ENCODE assay signal across 9 cellular contexts in genomic region chr12:29552324-29552927, GRCh38. TPM values are rescaled to one million over a fixed set of nuclear protein-coding genes. Genes with fewer than 3 reads are reported as not detected.
DNase-seq lines count a peak whose midpoint lies in the region; ATAC-seq and TF ChIP-seq lines count a peak whose summit lies in the region.
"Had no signal": no experiment of that assay in that cellular context is flagged by ENCODE, and none has a peak within 500 bp of the region (broad histone marks: within the 10 kb centered on the region; RNA-seq: fewer than 3 reads in every experiment).

No MANE protein-coding gene starts in this region.

- peak; percentile 85 to 96 (median 91) for TF ChIP-seq CTCF in heart left ventricle (IDR thresholded peaks at IDR 0.05)

- H3K4me1 Mint-ChIP-seq in activated naive CD4-positive, alpha-beta T cell treated with anti-CD3 and anti-CD28 coated beads, Interleukin-2, amount 10 ng/mL, durations not matched to agents 7 days and 5 days, result no peaks in the 10 kb centered on the region

- in situ Hi-C loops in KBM-7 (cut with MboI; ENCODE audit: low pct_unique_long_range_greater_than_20kb, low sequenced_read_pairs) (loop anchor here (25.0 kb wide), 1 partner anchor 1285 kb away; no protein-coding TSS in a partner anchor), SK-MEL-5 (cut with HindIII; ENCODE audit: low pct_unique_long_range_greater_than_20kb, low sequenced_read_pairs) (no loop called here)

- H3K27me3 Mint-ChIP-seq in activated naive CD4-positive, alpha-beta T cell treated with anti-CD3 and anti-CD28 coated beads, Interleukin-2, amount 10 ng/mL, durations not matched to agents 7 days and 5 days, result no peaks in the 10 kb centered on the region

- DNase-seq in DMS114 treated with DMSO at 0.1 percent for 48 hours (lab: John Stamatoyannopoulos, UW; ENCODE audit: unreplicated experiment) (peak; percentile 52), KBM-7 (peak; percentile 60), SK-MEL-5 (ENCODE audit: low read depth, low spot score) (peak; percentile 80), heart left ventricle (peak; percentile 53 to 80 (median 75)), retina (peak; percentile 41)
- DNase-seq in activated naive CD4-positive, alpha-beta T cell treated with anti-CD3 and anti-CD28 coated beads, Interleukin-2, amount 10 ng/mL, durations not matched to agents 7 days and 5 days, result peak; percentile 76

- peaks cover 0 to 15% (median 0%) of the 10 kb centered on the region in 9 donors for H3K36me3 ChIP-seq in heart left ventricle

- CTCF ChIA-PET in activated naive CD4-positive, alpha-beta T cell treated with anti-CD3 and anti-CD28 coated beads, Interleukin-2, amount 10 ng/mL, durations not matched to agents 7 days and 5 days (lab: Charles Lee), result interaction anchor here (0.6 to 1.1 kb wide), 4 partner anchors 10 to 1255 kb away, joined by 3 to 6 read pairs (median 3); no protein-coding TSS in a partner anchor

- no peak for TF ChIP-seq POLR2A in heart left ventricle (IDR thresholded peaks at IDR 0.05)

- 8 to 19% (median 13%) methylated on average over 1 of the region's 1 CpG for WGBS in heart left ventricle, 4 donors

- H3K27me3 ChIP-seq in heart left ventricle, result no peaks in the 10 kb centered on the region

- H3K4me3 Mint-ChIP-seq in activated naive CD4-positive, alpha-beta T cell treated with anti-CD3 and anti-CD28 coated beads, Interleukin-2, amount 10 ng/mL, durations not matched to agents 7 days and 5 days, result no peak overlapping the region
- H3K4me3 Mint-ChIP-seq: activated naive CD8-positive, alpha-beta T cell had no signal

- H3K9me3 ChIP-seq in heart left ventricle, result no peaks in the 10 kb centered on the region

- no peak overlapping the region for H3K27ac Mint-ChIP-seq in activated naive CD4-positive, alpha-beta T cell treated with anti-CD3 and anti-CD28 coated beads, Interleukin-2, amount 10 ng/mL, durations not matched to agents 7 days and 5 days
- H3K27ac Mint-ChIP-seq: activated naive CD8-positive, alpha-beta T cell had no signal

- peak overlapping the region in 6 of 12 donors; percentile 1 to 54 (median 22) for H3K27ac ChIP-seq in heart left ventricle

- H3K9me3 Mint-ChIP-seq in activated naive CD4-positive, alpha-beta T cell treated with anti-CD3 and anti-CD28 coated beads, Interleukin-2, amount 10 ng/mL, durations not matched to agents 7 days and 5 days, result no peaks in the 10 kb centered on the region

- H3K36me3 Mint-ChIP-seq in activated naive CD4-positive, alpha-beta T cell treated with anti-CD3 and anti-CD28 coated beads, Interleukin-2, amount 10 ng/mL, durations not matched to agents 7 days and 5 days, result no peaks in the 10 kb centered on the region
- H3K36me3 Mint-ChIP-seq: activated naive CD8-positive, alpha-beta T cell had no signal

- ATAC-seq in GM21423 (IDR thresholded peaks at IDR 0.05; ENCODE audit: unreplicated experiment) (peak; percentile 95), heart left ventricle (peak; percentile 78 to 95 (median 92)), HG03520 (IDR thresholded peaks at IDR 0.05; ENCODE audit: unreplicated experiment) (no peak)

- peaks cover 0 to 20% (median 8%) of the 10 kb centered on the region in 12 donors for H3K4me1 ChIP-seq in heart left ventricle

- intact Hi-C loops in heart left ventricle (cut with DNase I), result loop anchor here (2.0 to 10.0 kb wide), 13 partner anchors 82 to 735 kb away; partner anchors contain the start of gene TMTC1 (in 6 of the 10)

- no peak overlapping the region for H3K4me3 ChIP-seq in heart left ventricle

RNA-seq across cellular contexts. Expression of gene OVCH1, which starts 54.9 kb away (rescaled TPM):
- not detected in 2 replicates for total RNA-seq in SK-MEL-5 (2014; rRNA removed; shearing (Covaris generic))
- polyA plus RNA-seq in SK-MEL-5 (2015; cell fraction: cytosol; rRNA removed), result not detected in 2 replicates
- polyA plus RNA-seq in SK-MEL-5 (2015; cell fraction: nucleus; rRNA removed), result 0.24 and 2.0 TPM in 2 replicates
- total RNA-seq in heart left ventricle, result under 1 TPM in 2 of 9 donors, not detected in 7; 0.09 to 0.12 TPM
- polyA plus RNA-seq in heart left ventricle, result under 1 TPM; 0.15 to 0.18 TPM
